ENCODE assay signal across 8 cellular contexts in genomic region chr20:3209023-3209945, GRCh38. TPM values are rescaled to one million over a fixed set of nuclear protein-coding genes. Genes with fewer than 3 reads are reported as not detected.
A peak's percentile ranks its signal among the peaks of the same experiment; 100 is the strongest.
DNase-seq lines count a peak whose midpoint lies in the region; ATAC-seq, FAIRE-seq and TF ChIP-seq lines count a peak whose summit lies in the region.

Gene ITPA (plus strand): TSS chr20:3209498. CDS start chr20:3209552, 54 bp downstream.

- no peak for TF ChIP-seq CTCF in 22Rv1 (IDR thresholded peaks at IDR 0.05)
- TF ChIP-seq CTCF in WTC11 (IDR thresholded peaks at IDR 0.05) = no peak
- TF ChIP-seq CTCF in keratinocyte (optimal IDR thresholded peaks at IDR 0.05 in 1 of 3, IDR thresholded peaks at IDR 0.05 in 1 of 3, conservative IDR thresholded peaks at IDR 0.05 in 1 of 3; ENCODE audit: extremely low read depth in 1 of 3, insufficient read depth in 2 of 3, low read length in 3 of 3) = peak in 1 of 3 experiments; percentile 6

- H3K4me1 ChIP-seq in keratinocyte (ENCODE audit: control insufficient read depth, extremely low read depth, insufficient read depth, low read length) = peaks cover 8% of the 10 kb centered on the region

- dilution Hi-C loops in keratinocyte (cut with MboI; ENCODE audit: extremely low pct_ligation_motif_present, low sequenced_read_pairs) = no loop called here

- POLR2A ChIA-PET in WTC11 (lab: Charles Lee) = interaction anchor here (0.6 to 1.6 kb wide), 2 partner anchors 30 to 1518 kb away, joined by 3 to 5 read pairs; partner anchors contain the start of gene SLC4A11

- peak within 1 kb of the TSS; percentile 80 to 96 (median 87) for H3K4me3 ChIP-seq in keratinocyte (ENCODE audit: control insufficient read depth in 2 of 3, extremely low read depth in 1 of 3, insufficient read depth in 2 of 3, low read depth in 1 of 3, low read length in 3 of 3)

- H3K27ac ChIP-seq in 22Rv1 (peak within 1 kb of the TSS; percentile 78), keratinocyte (ENCODE audit: control insufficient read depth, insufficient read depth, low read length) (peak within 1 kb of the TSS; percentile 45)

- DNase-seq in NAMALWA (ENCODE audit: low spot score) (peak; percentile 80), WTC11 (ENCODE audit: low spot score) (peak; percentile 60), keratinocyte (ENCODE audit: low read depth, low spot score) (no peak), middle frontal gyrus (ENCODE audit: extremely low spot score, low spot score) (no peak)
- DNase-seq in central memory CD4-positive, alpha-beta T cell = peak; percentile 44
- peak; percentile 54 for DNase-seq in stimulated activated CD4-positive, alpha-beta T cell treated with anti-CD3 and anti-CD28 coated beads, Interleukin-12 subunit alpha, Interleukin-12 subunit beta, amount 100 ng/mL, for 4 hours

- no peaks in the 10 kb centered on the region for H3K9me3 Mint-ChIP-seq in WTC11

- H3K9ac ChIP-seq in keratinocyte (ENCODE audit: control insufficient read depth, extremely low read depth, insufficient read depth, low read length) = peak within 1 kb of the TSS; percentile 74

- ATAC-seq in WTC11 = peak; percentile 50

- peak within 1 kb of the TSS; percentile 62 for H2AFZ ChIP-seq in keratinocyte (ENCODE audit: control insufficient read depth, low read length)

- H3K9me1 ChIP-seq in keratinocyte (ENCODE audit: control insufficient read depth, extremely low read depth, insufficient read depth, low read length) = no peaks in the 10 kb centered on the region

- peak within 1 kb of the TSS; percentile 99 for H3K4me2 ChIP-seq in keratinocyte (ENCODE audit: control insufficient read depth, extremely low read depth, insufficient read depth, low read depth, low read length)

- CTCF ChIA-PET in WTC11 (lab: Charles Lee) = interaction anchor here (1.1 to 3.1 kb wide), 4 partner anchors 9 to 156 kb away, joined by 3 to 16 read pairs (median 5); no protein-coding TSS in a partner anchor

- peak within 1 kb of the TSS; percentile 88 for H3K4me3 Mint-ChIP-seq in WTC11

- H3K27me3 ChIP-seq in keratinocyte (ENCODE audit: control insufficient read depth, extremely low read depth, insufficient read depth, low read length) = no peaks in the 10 kb centered on the region

- H3K27ac Mint-ChIP-seq in WTC11 = peak within 1 kb of the TSS; percentile 94

- FAIRE-seq in keratinocyte (lab: Jason Lieb, UNC) = peak; percentile 17

- H4K20me1 ChIP-seq in keratinocyte (ENCODE audit: control insufficient read depth, extremely low read depth, insufficient read depth, low read length) = no peaks in the 10 kb centered on the region

- peaks cover 13% of the 10 kb centered on the region for H3K4me1 Mint-ChIP-seq in WTC11

- H3K9me3 ChIP-seq in keratinocyte (ENCODE audit: control insufficient read depth, low read depth, low read length) = no peaks in the 10 kb centered on the region

- H3K79me2 ChIP-seq in keratinocyte (ENCODE audit: control insufficient read depth, insufficient read depth, low read length) = peaks cover 41% of the 10 kb centered on the region

- TF ChIP-seq POLR2A in GM15510 (IDR thresholded peaks at IDR 0.05; ENCODE audit: borderline replicate concordance, extremely low read depth, insufficient read length) = peak; percentile 69

- no peaks in the 10 kb centered on the region for H3K27me3 Mint-ChIP-seq in WTC11 (ENCODE audit: low read depth)

- peaks cover 7 to 9% of the 10 kb centered on the region in 2 experiments for H3K36me3 ChIP-seq in keratinocyte (ENCODE audit: control insufficient read depth in 2 of 2, extremely low read depth in 1 of 2, insufficient read depth in 2 of 2, low read length in 2 of 2)

- peaks cover 16% of the 10 kb centered on the region for H3K36me3 Mint-ChIP-seq in WTC11

TF ChIP-seq in WTC11, 78 proteins besides CTCF, POLR2A, EP300 and RAD21 (continues in another document):
- TF ChIP-seq CDX4 (CRISPR knock-in tag; IDR thresholded peaks at IDR 0.05; ENCODE audit: borderline replicate concordance) (no peak), ZNF512 (CRISPR knock-in tag; IDR thresholded peaks at IDR 0.05; ENCODE audit: borderline replicate concordance) (no peak), MYBL2 (CRISPR knock-in tag; IDR thresholded peaks at IDR 0.05) (no peak), ZNF416 (CRISPR knock-in tag; IDR thresholded peaks at IDR 0.05) (no peak), TP53 (CRISPR knock-in tag; IDR thresholded peaks at IDR 0.05) (0 out of 2 replicates have a peak, but pooled peaks have one; percentile 29), ATF1 (CRISPR knock-in tag; IDR thresholded peaks at IDR 0.05) (no peak), GABPB1 (CRISPR knock-in tag; IDR thresholded peaks at IDR 0.05) (no peak), ZNF232 (CRISPR knock-in tag; IDR thresholded peaks at IDR 0.05) (peak; percentile 88), KAT7 (CRISPR knock-in tag; IDR thresholded peaks at IDR 0.05; ENCODE audit: borderline replicate concordance) (no peak), FOXK1 (CRISPR knock-in tag; IDR thresholded peaks at IDR 0.05) (peak; percentile 74), GTF2I (CRISPR knock-in tag; conservative IDR thresholded peaks at IDR 0.05) (no peak), USF2 (CRISPR knock-in tag; IDR thresholded peaks at IDR 0.05) (peak; percentile 58), ESRRA (CRISPR knock-in tag; IDR thresholded peaks at IDR 0.05; ENCODE audit: borderline replicate concordance) (no peak), TCF7 (CRISPR knock-in tag; IDR thresholded peaks at IDR 0.05; ENCODE audit: low read depth) (no peak), ARID4B (CRISPR knock-in tag; IDR thresholded peaks at IDR 0.05; ENCODE audit: borderline replicate concordance) (0 out of 2 replicates have a peak, but pooled peaks have one; percentile 24), NR3C1 (CRISPR knock-in tag; conservative IDR thresholded peaks at IDR 0.05; ENCODE audit: low read depth) (no peak)

RNA-seq across cellular contexts. Expression of gene ITPA, which starts in this region (rescaled TPM):
- 83.4 to 104 TPM (median 88.5 TPM) in 3 replicates for total RNA-seq in WTC11 (2021)
- 40.5 to 45.4 TPM (median 44.9 TPM) in 3 replicates for polyA plus RNA-seq in keratinocyte
- 21.5 TPM for polyA plus RNA-seq in keratinocyte (2011; ENCODE audit: low read depth)
- 26.9 and 40.0 TPM in 2 replicates for polyA plus RNA-seq in keratinocyte (2011; cell fraction: cytosol; rRNA removed)
- 36.4 and 46.9 TPM in 2 replicates for polyA plus RNA-seq in keratinocyte (2011; cell fraction: nucleus; rRNA removed)
- 43.4 and 61.8 TPM in 2 replicates for polyA plus RNA-seq in keratinocyte (2012; ENCODE audit: low replicate concordance)
- polyA minus RNA-seq in keratinocyte = 10.4 to 16.6 TPM (median 11.3 TPM) in 3 replicates
- polyA minus RNA-seq in keratinocyte (2011; cell fraction: cytosol; rRNA and poly(A)+ RNA removed) = 41.8 TPM
- polyA minus RNA-seq in keratinocyte (2011; cell fraction: nucleus; rRNA and poly(A)+ RNA removed) = 10.3 and 11.9 TPM in 2 replicates

Comparison
In these comparisons a context has a peak if more than half of its experiments do, and no peak if none do; other contexts are left out.
1. DNase-seq: peak in NAMALWA (single experiment), WTC11 (single experiment), central memory CD4-positive, alpha-beta T cell (single experiment) and stimulated activated CD4-positive, alpha-beta T cell treated with anti-CD3 and anti-CD28 coated beads, Interleukin-12 subunit alpha, Interleukin-12 subunit beta, amount 100 ng/mL, for 4 hours (single experiment); none in keratinocyte (single experiment) and middle frontal gyrus (single experiment).